Comparison of ENCODE assay signal across 21 cellular contexts in the genomic region with DNA sequence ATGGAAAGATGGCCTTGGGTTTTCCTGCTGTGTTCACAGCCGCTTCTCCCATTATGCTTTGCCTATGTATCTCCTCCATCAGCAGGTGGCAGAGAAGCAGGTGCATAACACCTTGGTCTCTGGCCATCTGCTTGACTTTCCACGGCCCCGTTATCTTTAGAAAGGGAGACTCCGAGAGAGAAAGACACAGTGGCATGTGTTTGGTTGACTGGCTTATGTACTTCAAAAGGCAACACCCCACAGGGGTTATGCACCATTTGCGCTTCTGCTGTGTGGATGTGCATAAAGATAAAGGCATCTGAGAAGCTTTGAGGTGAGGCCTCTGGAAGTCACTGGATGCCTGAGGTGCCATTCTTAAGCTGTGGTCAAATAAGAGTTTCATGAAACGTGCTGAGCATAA.
A peak's percentile ranks its signal among the peaks of the same experiment; 100 is the strongest.
DNase-seq lines count a peak whose midpoint lies in the region; ATAC-seq and TF ChIP-seq lines count a peak whose summit lies in the region.
"Had no signal": no experiment of that assay in that cellular context is flagged by ENCODE, and none has a peak within 500 bp of the region (broad histone marks: within the 10 kb centered on the region; RNA-seq: fewer than 3 reads in every experiment).

No MANE protein-coding gene starts in this region.

- H3K4me3 Mint-ChIP-seq in endodermal cell: no peak overlapping the region
- H3K4me3 Mint-ChIP-seq in activated CD4-positive, alpha-beta memory T cell treated with anti-CD3 and anti-CD28 coated beads, Interleukin-2, amount 10 ng/mL, durations not matched to agents 7 days and 5 days: no peak overlapping the region
- H3K4me3 Mint-ChIP-seq: CD4-positive, alpha-beta memory T cell; IgD-negative memory B cell; T-helper 1 cell treated with Interleukin-12 subunit alpha and Interleukin-12 subunit beta and Interleukin-4 antibody, amounts not matched to agents 30 μg/mL and 1 μg/mL, for 36 hours had no signal

- DNase-seq in DMS53 (lab: John Stamatoyannopoulos, UW): peak; percentile 28
- DNase-seq in DMS53 treated with DMSO at 0.1 percent for 48 hours (lab: John Stamatoyannopoulos, UW; ENCODE audit: unreplicated experiment): no peak
- peak; percentile 76 for DNase-seq in G401 (ENCODE audit: low spot score)
- DNase-seq in NCI-H345 treated with DMSO at 0.1 percent for 48 hours (lab: John Stamatoyannopoulos, UW; ENCODE audit: unreplicated experiment): peak; percentile 65
- peak; percentile 71 for DNase-seq in endodermal cell
- DNase-seq in activated CD4-positive, alpha-beta memory T cell treated with anti-CD3 and anti-CD28 coated beads, Interleukin-2, amount 10 ng/mL, durations not matched to agents 7 days and 5 days: no peak
- no peak for DNase-seq in activated naive CD4-positive, alpha-beta T cell treated with Interleukin-2 at 50 U/mL for 16 hours
- DNase-seq: CD4-positive, alpha-beta memory T cell; DMS153; GF-D8; Karpas-422; NCI-H1436 treated with DMSO at 0.1 percent for 48 hours; NCI-H1930; NCI-H69; Peyer's patch had no signal

- H3K9me3 ChIP-seq in endodermal cell (ENCODE audit: control insufficient read depth, low read length): no peaks in the 10 kb centered on the region
- H3K9me3 ChIP-seq: Peyer's patch, SJSA1 had no signal

- no peaks in the 10 kb centered on the region for H3K9me3 Mint-ChIP-seq in endodermal cell
- H3K9me3 Mint-ChIP-seq in activated CD4-positive, alpha-beta memory T cell treated with anti-CD3 and anti-CD28 coated beads, Interleukin-2, amount 10 ng/mL, durations not matched to agents 7 days and 5 days: no peaks in the 10 kb centered on the region
- H3K9me3 Mint-ChIP-seq: T-helper 1 cell treated with Interleukin-12 subunit alpha and Interleukin-12 subunit beta and Interleukin-4 antibody, amounts not matched to agents 30 μg/mL and 1 μg/mL, for 36 hours had no signal

- H3K9ac ChIP-seq in endodermal cell (ENCODE audit: extremely low read depth, low read length, poor library complexity, severe bottlenecking): no peak overlapping the region
- H3K9ac ChIP-seq: BLaER1 treated with 17β-estradiol and CSF1 and Interleukin-3, amounts not matched to agents 10 nM and 100 nM had no signal

- POLR2A ChIA-PET in activated CD4-positive, alpha-beta memory T cell treated with anti-CD3 and anti-CD28 coated beads, Interleukin-2, amount 10 ng/mL, durations not matched to agents 7 days and 5 days (lab: Charles Lee): no interaction called here

- no peak for TF ChIP-seq CTCF in endodermal cell (conservative IDR thresholded peaks at IDR 0.05)

- ATAC-seq in HG03521 (IDR thresholded peaks at IDR 0.05; ENCODE audit: unreplicated experiment): no peak

- H3K36me3 ChIP-seq in endodermal cell (ENCODE audit: control insufficient read depth, insufficient read depth, low read length): no peaks in the 10 kb centered on the region
- H3K36me3 ChIP-seq: BLaER1 treated with 17β-estradiol and CSF1 and Interleukin-3, amounts not matched to agents 10 nM and 100 nM; Peyer's patch; SJSA1 had no signal

- H3K27ac ChIP-seq in endodermal cell (ENCODE audit: low read depth, low read length): no peak overlapping the region
- H3K27ac ChIP-seq: 22Rv1; BLaER1 treated with 17β-estradiol and CSF1 and Interleukin-3, amounts not matched to agents 10 nM and 100 nM; Peyer's patch; SJSA1 had no signal

- H3K27me3 Mint-ChIP-seq in endodermal cell (ENCODE audit: insufficient read depth): no peaks in the 10 kb centered on the region
- H3K27me3 Mint-ChIP-seq in activated CD4-positive, alpha-beta memory T cell treated with anti-CD3 and anti-CD28 coated beads, Interleukin-2, amount 10 ng/mL, durations not matched to agents 7 days and 5 days: peaks cover 19% of the 10 kb centered on the region

- 46 to 68% methylated on average over 4 to 6 of the region's 6 CpGs for WGBS in endodermal cell (ENCODE audit: insufficient coverage in 1 of 2, insufficient read length in 1 of 2), 2 experiments

- CTCF ChIA-PET in activated CD4-positive, alpha-beta memory T cell treated with anti-CD3 and anti-CD28 coated beads, Interleukin-2, amount 10 ng/mL, durations not matched to agents 7 days and 5 days (lab: Charles Lee): interaction anchor here (1.1 kb wide), 2 partner anchors 24 to 45 kb away, joined by 3 to 4 read pairs; no protein-coding TSS in a partner anchor

- no peak overlapping the region for H3K27ac Mint-ChIP-seq in endodermal cell
- H3K27ac Mint-ChIP-seq in activated CD4-positive, alpha-beta memory T cell treated with anti-CD3 and anti-CD28 coated beads, Interleukin-2, amount 10 ng/mL, durations not matched to agents 7 days and 5 days: no peak overlapping the region
- H3K27ac Mint-ChIP-seq: CD4-positive, alpha-beta memory T cell; IgD-negative memory B cell; T-helper 1 cell treated with Interleukin-12 subunit alpha and Interleukin-12 subunit beta and Interleukin-4 antibody, amounts not matched to agents 30 μg/mL and 1 μg/mL, for 36 hours had no signal

- H3K4me3 ChIP-seq in endodermal cell (ENCODE audit: low read length): no peak overlapping the region
- H3K4me3 ChIP-seq: BLaER1 treated with 17β-estradiol and CSF1 and Interleukin-3, amounts not matched to agents 10 nM and 100 nM; Peyer's patch; SJSA1 had no signal

- H3K36me3 Mint-ChIP-seq in endodermal cell (ENCODE audit: low read depth): peaks cover 11% of the 10 kb centered on the region
- no peaks in the 10 kb centered on the region for H3K36me3 Mint-ChIP-seq in activated CD4-positive, alpha-beta memory T cell treated with anti-CD3 and anti-CD28 coated beads, Interleukin-2, amount 10 ng/mL, durations not matched to agents 7 days and 5 days (ENCODE audit: low read depth)
- H3K36me3 Mint-ChIP-seq: CD4-positive, alpha-beta memory T cell; IgD-negative memory B cell had no signal

- H3K4me1 ChIP-seq in endodermal cell (ENCODE audit: control insufficient read depth, insufficient read depth, low read length): no peaks in the 10 kb centered on the region
- H3K4me1 ChIP-seq: BLaER1 treated with 17β-estradiol and CSF1 and Interleukin-3, amounts not matched to agents 10 nM and 100 nM; Peyer's patch; SJSA1 had no signal

- H3K4me1 Mint-ChIP-seq in endodermal cell: peaks cover 7% of the 10 kb centered on the region
- no peaks in the 10 kb centered on the region for H3K4me1 Mint-ChIP-seq in activated CD4-positive, alpha-beta memory T cell treated with anti-CD3 and anti-CD28 coated beads, Interleukin-2, amount 10 ng/mL, durations not matched to agents 7 days and 5 days
- H3K4me1 Mint-ChIP-seq: CD4-positive, alpha-beta memory T cell; IgD-negative memory B cell had no signal

- H3K27me3 ChIP-seq in endodermal cell (ENCODE audit: control insufficient read depth, insufficient read depth, low read length, poor library complexity, severe bottlenecking): no peaks in the 10 kb centered on the region
- H3K27me3 ChIP-seq: Peyer's patch had no signal

- in situ Hi-C loops in G401 (cut with HindIII; ENCODE audit: low sequenced_read_pairs): no loop called here

Comparison
In these comparisons a context has a peak if more than half of its experiments do, and no peak if none do; other contexts are left out.
1. DNase-seq: peak in DMS53 (single experiment), G401 (single experiment), NCI-H345 treated with DMSO at 0.1 percent for 48 hours (single experiment) and endodermal cell (single experiment); none in DMS53 treated with DMSO at 0.1 percent for 48 hours (single experiment), activated CD4-positive, alpha-beta memory T cell treated with anti-CD3 and anti-CD28 coated beads, Interleukin-2, amount 10 ng/mL, durations not matched to agents 7 days and 5 days (single experiment) and activated naive CD4-positive, alpha-beta T cell treated with Interleukin-2 at 50 U/mL for 16 hours (single experiment).